22 cellular contexts compared by ENCODE assay signal in genomic region chr7:102988088-102988487, GRCh38.
DNase-seq lines count a peak whose midpoint lies in the region; ATAC-seq, FAIRE-seq and TF ChIP-seq lines count a peak whose summit lies in the region.
"Had no signal": no experiment of that assay in that cellular context is flagged by ENCODE, and none has a peak within 500 bp of the region (broad histone marks: within the 10 kb centered on the region; RNA-seq: fewer than 3 reads in every experiment).

No MANE protein-coding gene starts in this region.

- H3K4me3 Mint-ChIP-seq in Calu3 (ENCODE audit: low read depth, unreplicated experiment), result no peak overlapping the region
- H3K4me3 Mint-ChIP-seq: B cell; CD4-positive, CD25-positive, alpha-beta regulatory T cell; CD8-positive, alpha-beta T cell; HFFc6 had no signal

- no peaks in the 10 kb centered on the region for H4K20me1 ChIP-seq in K562 (replicated peaks; ENCODE audit: control insufficient read depth, insufficient read depth, low read length)
- H4K20me1 ChIP-seq: BLaER1 had no signal

- peaks cover 23 to 55% of the 10 kb centered on the region in 2 experiments for H3K4me1 ChIP-seq in K562 (replicated peaks in 1 of 2; ENCODE audit: control insufficient read depth in 2 of 2, insufficient read depth in 2 of 2, low read length in 2 of 2)
- H3K4me1 ChIP-seq in neutrophil (ENCODE audit: control insufficient read depth in 1 of 2, insufficient read depth in 1 of 2, low read depth in 1 of 2, low read length in 1 of 2), result peaks cover 44 to 45% of the 10 kb centered on the region in 2 experiments
- no peaks in the 10 kb centered on the region for H3K4me1 ChIP-seq in thyroid gland
- H3K4me1 ChIP-seq: HAP-1 had no signal

- peaks cover 19% of the 10 kb centered on the region for H3K36me3 ChIP-seq in K562 (ENCODE audit: control insufficient read depth, insufficient read depth, low read length)
- no peaks in the 10 kb centered on the region for H3K36me3 ChIP-seq in neutrophil
- H3K36me3 ChIP-seq in thyroid gland, result no peaks in the 10 kb centered on the region
- H3K36me3 ChIP-seq: BLaER1, HAP-1 had no signal

- TF ChIP-seq RAD21 in K562 (CRISPR knock-in tag; conservative IDR thresholded peaks at IDR 0.05 in 1 of 2, IDR thresholded peaks at IDR 0.05 in 1 of 2), result no peak

- TF ChIP-seq CTCF in Calu3 (IDR thresholded peaks at IDR 0.05; ENCODE audit: unreplicated experiment) (no peak), K562 (IDR thresholded peaks at IDR 0.05 in 2 of 3, conservative IDR thresholded peaks at IDR 0.05 in 1 of 3; ENCODE audit: insufficient read depth in 2 of 3, low read depth in 1 of 3, low read length in 3 of 3) (no peak), neutrophil (IDR thresholded peaks at IDR 0.05) (no peak), thyroid gland (IDR thresholded peaks at IDR 0.05) (no peak)

- H3K27ac Mint-ChIP-seq in Calu3 (ENCODE audit: unreplicated experiment), result peak overlapping the region; percentile 59
- H3K27ac Mint-ChIP-seq: B cell; CD4-positive, CD25-positive, alpha-beta regulatory T cell; CD8-positive, alpha-beta T cell; HFFc6 had no signal

- H3K27me3 ChIP-seq in K562 (ENCODE audit: control insufficient read depth in 2 of 2, insufficient read depth in 2 of 2, low read length in 2 of 2) (no peaks in the 10 kb centered on the region), neutrophil (no peaks in the 10 kb centered on the region), thyroid gland (no peaks in the 10 kb centered on the region)
- H3K27me3 ChIP-seq: BLaER1 had no signal

- H3K36me3 Mint-ChIP-seq in Calu3 (ENCODE audit: insufficient read depth, unreplicated experiment), result no peaks in the 10 kb centered on the region
- H3K36me3 Mint-ChIP-seq: CD4-positive, CD25-positive, alpha-beta regulatory T cell; CD8-positive, alpha-beta T cell had no signal

- no peak overlapping the region for H2AFZ ChIP-seq in K562 (ENCODE audit: low read depth, low read length)

- TF ChIP-seq POLR2A in K562 (conservative IDR thresholded peaks at IDR 0.05) (no peak), thyroid gland (IDR thresholded peaks at IDR 0.05) (no peak)

- no TSS peak for BruUV-seq in Calu3 (replicated peaks; lab: Mats Ljungman, UMichigan)
- no TSS peak for BruUV-seq in K562 (replicated peaks; lab: Mats Ljungman, UMichigan)

- H3K27ac ChIP-seq in K562 (ENCODE audit: extremely low read depth, low read depth, low read length) (peak overlapping the region; percentile 24; the same call in 1 of the 3 replicates), neutrophil (peak overlapping the region; percentile 84), thyroid gland (no peak overlapping the region)
- H3K27ac ChIP-seq: BLaER1 had no signal

- DNase-seq in Calu3, result no peak
- peak in 3 of 4 experiments; percentile 36 to 62 (median 38) for DNase-seq in K562 (ENCODE audit: extremely low read depth in 1 of 4, low spot score in 3 of 4)
- no peak for DNase-seq in SIG-M5 (lab: John Stamatoyannopoulos, UW)
- no peak for DNase-seq in thyroid gland
- DNase-seq: Caco-2; CD4-positive, CD25-positive, alpha-beta regulatory T cell; CD8-positive, alpha-beta T cell; DMS 273 treated with DMSO at 0.1 percent for 48 hours; DMS79; EL; GDM1; GOT3; HFFc6 had no signal

- WGBS in K562 (ENCODE audit: insufficient coverage, low coverage, missing lambda C conversion rate), result 23% methylated on average over 2 of the region's 2 CpGs
- WGBS in thyroid gland, 2 donors, result 83 to 90% methylated on average over 2 of the region's 2 CpGs

- CTCF ChIA-PET in Calu3 (lab: Charles Lee), result no interaction called here
- CTCF ChIA-PET in K562 (lab: Yijun Ruan, JAX; ENCODE audit: low intra/inter-chr PET ratio), result no interaction called here

- H3K4me2 ChIP-seq in K562 (ENCODE audit: insufficient read depth, low read length), result peak overlapping the region; percentile 3; the same call in 1 of the 2 replicates
- H3K4me2 ChIP-seq: BLaER1 had no signal

- POLR2A ChIA-PET in K562 (lab: Yijun Ruan, JAX), result interaction anchor here (1.1 kb wide), 1 partner anchor 22 kb away, joined by 3 read pairs; no protein-coding TSS in a partner anchor

- peaks cover 7% of the 10 kb centered on the region for H3K9me3 Mint-ChIP-seq in Calu3 (ENCODE audit: low read depth, unreplicated experiment)
- H3K9me3 Mint-ChIP-seq: CD8-positive, alpha-beta T cell; HFFc6 had no signal

- H3K4me1 Mint-ChIP-seq in Calu3 (ENCODE audit: low read depth, unreplicated experiment), result peaks cover 14% of the 10 kb centered on the region
- H3K4me1 Mint-ChIP-seq: CD4-positive, CD25-positive, alpha-beta regulatory T cell had no signal

- FAIRE-seq in K562 (lab: Jason Lieb, UNC), result no peak
- FAIRE-seq: A204.1, D721Med, GM12878, H54 had no signal

- peak; percentile 34; the same call in 1 of the 2 replicates for TF ChIP-seq EP300 in K562 (IDR thresholded peaks at IDR 0.05; ENCODE audit: low read length)

- H3K27me3 Mint-ChIP-seq in Calu3 (ENCODE audit: unreplicated experiment), result no peaks in the 10 kb centered on the region
- H3K27me3 Mint-ChIP-seq: B cell; CD4-positive, CD25-positive, alpha-beta regulatory T cell had no signal

- in situ Hi-C loops in K562 (cut with MboI), result loop anchor here (5.0 kb wide), 1 partner anchor 69 kb away; no protein-coding TSS in a partner anchor

- no peak overlapping the region for H3K4me3 ChIP-seq in K562
- no peak overlapping the region for H3K4me3 ChIP-seq in neutrophil (ENCODE audit: low read depth in 1 of 2, low read length in 1 of 2)
- no peak overlapping the region for H3K4me3 ChIP-seq in thyroid gland (replicated peaks in 1 of 3)
- H3K4me3 ChIP-seq: BLaER1, GM12878, HAP-1 had no signal

- peak; percentile 7; the same call in 2 of the 3 replicates for ATAC-seq in K562
- ATAC-seq in GM19023 (IDR thresholded peaks at IDR 0.05; ENCODE audit: unreplicated experiment), result no peak
- ATAC-seq: CD8-positive, alpha-beta T cell; GM12878 had no signal

- H3K79me2 ChIP-seq in K562 (ENCODE audit: control insufficient read depth, insufficient read depth, low read length), result no peaks in the 10 kb centered on the region; the same call in 2 of the 3 replicates

- H3K9ac ChIP-seq in K562 (ENCODE audit: insufficient read depth in 1 of 2, low read depth in 2 of 2, low read length in 2 of 2), result no peak overlapping the region
- H3K9ac ChIP-seq: BLaER1 had no signal

- intact Hi-C loops in Calu3 (cut with micrococcal nuclease; ENCODE audit: unreplicated experiment) (no loop called here), K562 (cut with micrococcal nuclease) (no loop called here), thyroid gland (cut with DNase I) (no loop called here)

- no peaks in the 10 kb centered on the region for H3K9me1 ChIP-seq in K562 (ENCODE audit: control insufficient read depth, insufficient read depth, low read length)

- no peaks in the 10 kb centered on the region for H3K9me3 ChIP-seq in K562 (replicated peaks; ENCODE audit: control insufficient read depth, insufficient read depth, low read depth, low read length)
- H3K9me3 ChIP-seq in neutrophil, result no peaks in the 10 kb centered on the region
- no peaks in the 10 kb centered on the region for H3K9me3 ChIP-seq in thyroid gland
- H3K9me3 ChIP-seq: BLaER1, Caco-2, HAP-1 had no signal

TF ChIP-seq in K562, 482 proteins besides CTCF, POLR2A, EP300 and RAD21 (continues in another document):
- TF ChIP-seq SRSF1 (IDR thresholded peaks at IDR 0.05; ENCODE audit: low read depth, low read length) (no peak), ZNF23 (CRISPR knock-in tag; IDR thresholded peaks at IDR 0.05) (no peak), BRF1 (IDR thresholded peaks at IDR 0.05; ENCODE audit: borderline replicate concordance, extremely low read depth, insufficient read length) (no peak), PCBP2 (IDR thresholded peaks at IDR 0.05; ENCODE audit: low read depth, low read length, poor library complexity, severe bottlenecking) (no peak), FOXM1 (IDR thresholded peaks at IDR 0.05; ENCODE audit: low read depth) (no peak), FOXM1 (CRISPR knock-in tag; IDR thresholded peaks at IDR 0.05; ENCODE audit: low read depth) (no peak), NFYB (IDR thresholded peaks at IDR 0.05; ENCODE audit: extremely low read depth, insufficient read length) (no peak), L3MBTL2 (IDR thresholded peaks at IDR 0.05) (0 out of 2 replicates have a peak, but pooled peaks have one; percentile 20), SOX6 (IDR thresholded peaks at IDR 0.05) (peak; percentile 33; the same call in 1 of the 2 replicates), MBD2 (IDR thresholded peaks at IDR 0.05; ENCODE audit: borderline replicate concordance, low read depth) (no peak), NFE2 (IDR thresholded peaks at IDR 0.05; ENCODE audit: low read depth) (no peak), ZNF316 (IDR thresholded peaks at IDR 0.05) (peak; percentile 30), CBFA2T3 (IDR thresholded peaks at IDR 0.05) (peak; percentile 28; the same call in 1 of the 2 replicates), NRF1 (conservative IDR thresholded peaks at IDR 0.05 in 1 of 2, IDR thresholded peaks at IDR 0.05 in 1 of 2) (peak; percentile 48 to 58; a peak in 3 of 4 replicates), NELFE (IDR thresholded peaks at IDR 0.05; ENCODE audit: insufficient read depth, insufficient read length) (no peak), CREB3L1 (IDR thresholded peaks at IDR 0.05; ENCODE audit: borderline replicate concordance, low read depth) (no peak), ZNF699 (CRISPR knock-in tag; IDR thresholded peaks at IDR 0.05; ENCODE audit: insufficient replicate concordance) (no peak), KLF13 (tag; IDR thresholded peaks at IDR 0.05; ENCODE audit: borderline replicate concordance, low read depth) (peak; percentile 20; the same call in 1 of the 2 replicates), ZNF134 (CRISPR knock-in tag; conservative IDR thresholded peaks at IDR 0.05) (no peak), ZNF431 (CRISPR knock-in tag; IDR thresholded peaks at IDR 0.05) (no peak), ZNF695 (CRISPR knock-in tag; IDR thresholded peaks at IDR 0.05) (no peak), ZNF24 (IDR thresholded peaks at IDR 0.05) (peak; percentile 80), ZNF707 (CRISPR knock-in tag; conservative IDR thresholded peaks at IDR 0.05) (no peak), NFE2L1 (tag; IDR thresholded peaks at IDR 0.05; ENCODE audit: borderline replicate concordance, low read depth) (no peak)

Comparison
In these comparisons a context has a peak if more than half of its experiments do, and no peak if none do; other contexts are left out.
1. DNase-seq: peak in K562 (3 of 4); none in Calu3 (single experiment), SIG-M5 (single experiment) and thyroid gland (0 of 2).
2. H3K27ac ChIP-seq: peak in K562 (single experiment) and neutrophil (single experiment); none in thyroid gland (0 of 3).